In genomic region chr1:226940029-226940805, GRCh38 we compare ENCODE assay signal across 8 cellular contexts. TPM values are rescaled to one million over a fixed set of nuclear protein-coding genes. Genes with fewer than 3 reads are reported as not detected.
DNase-seq lines count a peak whose midpoint lies in the region; ATAC-seq and TF ChIP-seq lines count a peak whose summit lies in the region.

COQ8A (plus strand) TSS chr1:226940294; CDS start chr1:226961386, 21,092 bp downstream.

- H3K27me3 ChIP-seq in A673 (replicated peaks; ENCODE audit: insufficient read depth, low read depth, low read length, poor library complexity) (no peaks in the 10 kb centered on the region), mammary epithelial cell (ENCODE audit: insufficient read depth, low read length) (no peaks in the 10 kb centered on the region), skeletal muscle satellite cell (ENCODE audit: control insufficient read depth, insufficient read depth, low read length) (no peaks in the 10 kb centered on the region)

- H3K9ac ChIP-seq in mammary epithelial cell (ENCODE audit: insufficient read depth, low read length) (peak within 1 kb of the TSS; percentile 66), skeletal muscle satellite cell (ENCODE audit: low read depth, low read length) (peak within 1 kb of the TSS; percentile 94)

- H3K27ac ChIP-seq in A673 (ENCODE audit: low read depth, low read length, poor library complexity, severe bottlenecking) (peak within 1 kb of the TSS; percentile 90), mammary epithelial cell (ENCODE audit: insufficient read depth, low read depth, low read length) (peak within 1 kb of the TSS; percentile 74)

- H3K9me3 ChIP-seq in A673 (ENCODE audit: low read depth, low read length, poor library complexity, severe bottlenecking) (no peaks in the 10 kb centered on the region), mammary epithelial cell (replicated peaks; ENCODE audit: insufficient read depth, low read length) (no peaks in the 10 kb centered on the region), iPS-18c (ENCODE audit: control insufficient read depth, insufficient read depth, low read length) (no peaks in the 10 kb centered on the region), skeletal muscle satellite cell (replicated peaks; ENCODE audit: low read length) (no peaks in the 10 kb centered on the region)

- H3K4me1 ChIP-seq in A673 (ENCODE audit: insufficient read depth, low read length, poor library complexity, severe bottlenecking) (peaks cover 12% of the 10 kb centered on the region), mammary epithelial cell (ENCODE audit: insufficient read depth, low read length) (peaks cover 25% of the 10 kb centered on the region), skeletal muscle satellite cell (ENCODE audit: control insufficient read depth, insufficient read depth, low read length) (peaks cover 14% of the 10 kb centered on the region)

- in situ Hi-C loops in mammary epithelial cell (cut with MboI; ENCODE audit: low sequenced_read_pairs in 2 of 2): no loop called here

- H3K36me3 ChIP-seq in A673 (ENCODE audit: insufficient read depth, low read length, poor library complexity, severe bottlenecking) (no peaks in the 10 kb centered on the region), mammary epithelial cell (ENCODE audit: insufficient read depth, low read length) (no peaks in the 10 kb centered on the region), skeletal muscle satellite cell (ENCODE audit: insufficient read depth, low read length) (no peaks in the 10 kb centered on the region)

- CTCF ChIA-PET in A673 (lab: Charles Lee) (no interaction called here), mammary epithelial cell (lab: Charles Lee; ENCODE audit: low non-redundant PET) (no interaction called here)

- ATAC-seq in GM18873 (IDR thresholded peaks at IDR 0.05; ENCODE audit: low FRiP score, unreplicated experiment) (peak; percentile 96), HG03175 (IDR thresholded peaks at IDR 0.05; ENCODE audit: unreplicated experiment) (peak; percentile 95)

- H3K4me2 ChIP-seq in mammary epithelial cell (ENCODE audit: insufficient read depth, low read depth, low read length): peak within 1 kb of the TSS; percentile 100
- H3K4me2 ChIP-seq in skeletal muscle satellite cell (ENCODE audit: low read length): peak within 1 kb of the TSS; percentile 99

- H3K4me3 ChIP-seq in A673 (ENCODE audit: low read depth, low read length, poor library complexity, severe bottlenecking): peak within 1 kb of the TSS; percentile 61
- H3K4me3 ChIP-seq in WI38 (ENCODE audit: low read depth, low read length): peak within 1 kb of the TSS; percentile 70
- peak within 1 kb of the TSS; percentile 79 to 90 (median 86) for H3K4me3 ChIP-seq in mammary epithelial cell (replicated peaks in 1 of 3; ENCODE audit: insufficient read depth in 1 of 3, low read depth in 2 of 3, low read length in 3 of 3)
- H3K4me3 ChIP-seq in iPS-18c (ENCODE audit: insufficient read depth, low read depth, low read length): peak within 1 kb of the TSS; percentile 79
- peak within 1 kb of the TSS; percentile 87 for H3K4me3 ChIP-seq in skeletal muscle satellite cell (ENCODE audit: low read length)

- dilution Hi-C loops in mammary epithelial cell (cut with HindIII; ENCODE audit: low sequenced_read_pairs): no loop called here

- 6% methylated on average over 16 of the region's 73 CpGs for WGBS in mammary epithelial cell (ENCODE audit: low coverage, missing lambda C conversion rate)

- H4K20me1 ChIP-seq in mammary epithelial cell (ENCODE audit: insufficient read depth, low read length): no peaks in the 10 kb centered on the region

- POLR2A ChIA-PET in A673 (lab: Charles Lee; ENCODE audit: low non-redundant PET): no interaction called here

- H2AFZ ChIP-seq in mammary epithelial cell (ENCODE audit: low read depth, low read length): peak within 1 kb of the TSS; percentile 97

- TF ChIP-seq CTCF in A673 (conservative IDR thresholded peaks at IDR 0.05; ENCODE audit: low read depth, low read length) (no peak), WI38 (IDR thresholded peaks at IDR 0.05; ENCODE audit: low read depth, low read length) (no peak), mammary epithelial cell (conservative IDR thresholded peaks at IDR 0.05 in 1 of 2, IDR thresholded peaks at IDR 0.05 in 1 of 2; ENCODE audit: extremely low read depth in 1 of 2, insufficient read depth in 1 of 2, low read depth in 1 of 2, low read length in 2 of 2) (no peak)

- DNase-seq in A673 (ENCODE audit: low spot score) (peak; percentile 100), NCI-H2227 treated with DMSO at 0.1 percent for 48 hours (lab: John Stamatoyannopoulos, UW) (peak; percentile 99), mammary epithelial cell (peak; percentile 100)

- intact Hi-C loops in A673 (cut with micrococcal nuclease; ENCODE audit: unreplicated experiment) (no loop called here), mammary epithelial cell (cut with micrococcal nuclease) (no loop called here)

- peaks cover 7% of the 10 kb centered on the region for H3K79me2 ChIP-seq in mammary epithelial cell (ENCODE audit: insufficient read depth, low read length)

- BruUV-seq in A673 (replicated peaks; lab: Mats Ljungman, UMichigan): no TSS peak
- BruUV-seq in mammary epithelial cell (replicated peaks; lab: Mats Ljungman, UMichigan): no TSS peak

RNA-seq across cellular contexts. Expression of gene COQ8A, which starts in this region (rescaled TPM):
- 7.7 and 10.0 TPM in 2 replicates for total RNA-seq in A673 (2021)
- total RNA-seq in mammary epithelial cell: 1 to 10 TPM; 5.5 to 7.1 TPM
- polyA plus RNA-seq in mammary epithelial cell: 8.7 TPM
- polyA minus RNA-seq in mammary epithelial cell: 11.7 TPM
- 3.8 and 7.0 TPM in 2 replicates for total RNA-seq in skeletal muscle satellite cell (2012; rRNA removed)

Comparison
In these comparisons a context has a peak if more than half of its experiments do, and no peak if none do; other contexts are left out.
1. Peak in every context shown above with its lines: DNase-seq, ATAC-seq, H3K4me3 ChIP-seq and H3K27ac ChIP-seq.